11 cellular contexts compared by ENCODE assay signal in genomic region chr2:96539215-96539920, GRCh38. TPM values are rescaled to one million over a fixed set of nuclear protein-coding genes. Genes with fewer than 3 reads are reported as not detected.
DNase-seq lines count a peak whose midpoint lies in the region; ATAC-seq, FAIRE-seq and TF ChIP-seq lines count a peak whose summit lies in the region.
"Had no signal": no experiment of that assay in that cellular context is flagged by ENCODE, and none has a peak within 500 bp of the region (broad histone marks: within the 10 kb centered on the region; RNA-seq: fewer than 3 reads in every experiment).

No MANE protein-coding gene starts in this region.

- H3K36me3 ChIP-seq in GM23338 (ENCODE audit: insufficient read depth), result no peaks in the 10 kb centered on the region
- H3K36me3 ChIP-seq in GM12878 (ENCODE audit: control insufficient read depth in 2 of 2, insufficient read depth in 2 of 2, low read length in 1 of 2), result peaks cover 6 to 25% of the 10 kb centered on the region in 2 experiments; a peak in 3 of 4 replicates
- no peaks in the 10 kb centered on the region for H3K36me3 ChIP-seq in testis (ENCODE audit: low read depth, missing control alignments)
- H3K36me3 ChIP-seq in MG63, result no peaks in the 10 kb centered on the region

- TF ChIP-seq POLR2A in A549 (IDR thresholded peaks at IDR 0.05; ENCODE audit: low read length) (no peak), GM12878 (IDR thresholded peaks at IDR 0.05; ENCODE audit: low read depth, low read length) (no peak), testis (IDR thresholded peaks at IDR 0.05) (no peak)

- H2AFZ ChIP-seq in GM23338, result no peak overlapping the region
- H2AFZ ChIP-seq in GM12878 (ENCODE audit: control insufficient read depth, low read depth, low read length), result no peak overlapping the region

- H3K4me1 ChIP-seq in A549, result peaks cover 20% of the 10 kb centered on the region
- peaks cover 20% of the 10 kb centered on the region for H3K4me1 ChIP-seq in GM23338 (ENCODE audit: insufficient read depth)
- H3K4me1 ChIP-seq in GM12878 (ENCODE audit: control insufficient read depth, insufficient read depth, low read length), result peaks cover 22% of the 10 kb centered on the region
- H3K4me1 ChIP-seq in testis, result peaks cover 30% of the 10 kb centered on the region

- no peaks in the 10 kb centered on the region for H3K9me3 Mint-ChIP-seq in GM23338
- H3K9me3 Mint-ChIP-seq in natural killer cell treated with Interleukin-12 subunit alpha and Interleukin-12 subunit beta and Interleukin-15 and Interleukin-18, amount 100 ng/mL, for 72 hours, result no peaks in the 10 kb centered on the region

- H3K9me3 ChIP-seq in A549 (no peaks in the 10 kb centered on the region), GM12878 (replicated peaks; ENCODE audit: control insufficient read depth, insufficient read depth, low read length) (no peaks in the 10 kb centered on the region; the same call in 2 of the 3 replicates), testis (no peaks in the 10 kb centered on the region), MG63 (no peaks in the 10 kb centered on the region)
- H3K9me3 ChIP-seq: body of pancreas had no signal

- FAIRE-seq in A549 (lab: Jason Lieb, UNC) (no peak), GM12878 (lab: Jason Lieb, UNC) (no peak)

- H3K4me3 Mint-ChIP-seq in GM23338, result peak overlapping the region; percentile 82
- H3K4me3 Mint-ChIP-seq in natural killer cell treated with Interleukin-12 subunit alpha and Interleukin-12 subunit beta and Interleukin-15 and Interleukin-18, amount 100 ng/mL, for 72 hours, result peak overlapping the region; percentile 85

- H4K20me1 ChIP-seq in GM23338 (replicated peaks; ENCODE audit: insufficient read depth), result peaks cover 5% of the 10 kb centered on the region; the same call in 1 of the 2 replicates
- peaks cover 17% of the 10 kb centered on the region for H4K20me1 ChIP-seq in GM12878 (ENCODE audit: control insufficient read depth, insufficient read depth)

- peaks cover 5% of the 10 kb centered on the region for H3K36me3 Mint-ChIP-seq in GM23338 (ENCODE audit: low read depth)
- peaks cover 12% of the 10 kb centered on the region for H3K36me3 Mint-ChIP-seq in natural killer cell treated with Interleukin-12 subunit alpha and Interleukin-12 subunit beta and Interleukin-15 and Interleukin-18, amount 100 ng/mL, for 72 hours

- no peak for TF ChIP-seq EP300 in A549 (IDR thresholded peaks at IDR 0.05)
- TF ChIP-seq EP300 in GM12878 (IDR thresholded peaks at IDR 0.05; ENCODE audit: borderline replicate concordance in 1 of 2, control insufficient read depth in 1 of 2, low read depth in 2 of 2, low read length in 2 of 2), result no peak

- 0 out of 2 replicates have a peak, but pooled peaks cover 7% of the 10 kb centered on the region for H3K79me2 ChIP-seq in GM23338 (replicated peaks; ENCODE audit: insufficient read depth)
- H3K79me2 ChIP-seq in GM12878 (ENCODE audit: control insufficient read depth, insufficient read depth, low read length), result peaks cover 83% of the 10 kb centered on the region

- no TSS peak for BruUV-seq in GM12878 (replicated peaks; lab: Mats Ljungman, UMichigan)

- H3K27me3 ChIP-seq in GM23338 (ENCODE audit: insufficient read depth), result peaks cover 39% of the 10 kb centered on the region
- no peaks in the 10 kb centered on the region for H3K27me3 ChIP-seq in GM12878 (replicated peaks in 1 of 2; ENCODE audit: control insufficient read depth in 2 of 2, insufficient read depth in 2 of 2, low read length in 1 of 2)
- H3K27me3 ChIP-seq in testis, result no peaks in the 10 kb centered on the region
- H3K27me3 ChIP-seq in MG63, result no peaks in the 10 kb centered on the region
- H3K27me3 ChIP-seq: body of pancreas had no signal

- peak overlapping the region; percentile 15; the same call in 2 of the 3 replicates for H3K4me2 ChIP-seq in A549
- peak overlapping the region; percentile 93 for H3K4me2 ChIP-seq in GM23338
- H3K4me2 ChIP-seq in GM12878 (ENCODE audit: control insufficient read depth, insufficient read depth), result peak overlapping the region; percentile 92

- H3K27me3 Mint-ChIP-seq in GM23338 (ENCODE audit: insufficient read depth, low read depth, poor library complexity), result peaks cover 31% of the 10 kb centered on the region
- no peaks in the 10 kb centered on the region for H3K27me3 Mint-ChIP-seq in natural killer cell treated with Interleukin-12 subunit alpha and Interleukin-12 subunit beta and Interleukin-15 and Interleukin-18, amount 100 ng/mL, for 72 hours

- no peak for TF ChIP-seq CTCF in A549 (IDR thresholded peaks at IDR 0.05)
- no peak for TF ChIP-seq CTCF in GM23338 (conservative IDR thresholded peaks at IDR 0.05; ENCODE audit: low read depth in 2 of 2)
- no peak for TF ChIP-seq CTCF in GM12878 (IDR thresholded peaks at IDR 0.05 in 2 of 3, conservative IDR thresholded peaks at IDR 0.05 in 1 of 3; ENCODE audit: control insufficient read depth in 2 of 3, extremely low read depth in 1 of 3, insufficient read depth in 1 of 3, low read depth in 3 of 3, low read length in 3 of 3)
- TF ChIP-seq CTCF in testis (IDR thresholded peaks at IDR 0.05), result no peak

- H3K4me1 Mint-ChIP-seq in GM23338, result peaks cover 26% of the 10 kb centered on the region
- peaks cover 57% of the 10 kb centered on the region in 2 donors for H3K4me1 Mint-ChIP-seq in natural killer cell treated with Interleukin-12 subunit alpha and Interleukin-12 subunit beta and Interleukin-15 and Interleukin-18, amount 100 ng/mL, for 72 hours (ENCODE audit: low read depth in 2 of 2)

- 94% methylated on average over 8 of the region's 9 CpGs for WGBS in A549 (ENCODE audit: missing lambda C conversion rate)
- 17% methylated on average over 9 of the region's 9 CpGs for WGBS in GM12878 (ENCODE audit: insufficient coverage, insufficient replicate concordance, low lambda C conversion rate, missing lambda C conversion rate)
- WGBS in testis, 2 donors, result 82 to 83% methylated on average over 9 of the region's 9 CpGs

- H3K27ac Mint-ChIP-seq in GM23338, result no peak overlapping the region
- H3K27ac Mint-ChIP-seq in natural killer cell treated with Interleukin-12 subunit alpha and Interleukin-12 subunit beta and Interleukin-15 and Interleukin-18, amount 100 ng/mL, for 72 hours, result peak overlapping the region; percentile 72 to 88

- POLR2A ChIA-PET in A549 (lab: Yijun Ruan, JAX) (interaction anchor here (0.6 kb wide), 1 partner anchor 181 kb away, joined by 3 read pairs; no protein-coding TSS in a partner anchor), GM12878 (lab: Charles Lee) (interaction anchor here (0.6 to 8.1 kb wide), 5 partner anchors 10 to 323 kb away, joined by 3 to 106 read pairs (median 5); no protein-coding TSS in a partner anchor)

- peak overlapping the region; percentile 0 for H3K9ac ChIP-seq in GM12878 (ENCODE audit: control insufficient read depth, insufficient read depth, low read length)

- ATAC-seq in A549, result no peak
- no peak for ATAC-seq in GM23338
- no peak for ATAC-seq in GM12878
- ATAC-seq in natural killer cell treated with Interleukin-12 subunit alpha and Interleukin-12 subunit beta and Interleukin-15 and Interleukin-18, amount 100 ng/mL, for 72 hours, result no peak
- no peak for ATAC-seq in GM21367 (IDR thresholded peaks at IDR 0.05; ENCODE audit: unreplicated experiment)
- ATAC-seq: body of pancreas had no signal

- CTCF ChIA-PET in A549 (lab: Yijun Ruan, JAX) (interaction anchor here (1.3 to 5.8 kb wide), 6 partner anchors 11 to 319 kb away, joined by 3 to 60 read pairs (median 6); partner anchors contain the start of gene ANKRD39), GM12878 (lab: Yijun Ruan, JAX) (interaction anchor here (1.1 to 8.1 kb wide), 8 partner anchors 8 to 225 kb away, joined by 3 to 64 read pairs (median 4); partner anchors contain the start of gene CNNM4)

- H3K4me3 ChIP-seq in A549 (no peak overlapping the region), GM23338 (peak overlapping the region; percentile 77), GM12878 (peak overlapping the region; percentile 94), testis (no peak overlapping the region), MG63 (no peak overlapping the region)
- H3K4me3 ChIP-seq: body of pancreas had no signal

- RAD21 ChIA-PET in GM12878 (lab: Charles Lee; ENCODE audit: unreplicated experiment), result interaction anchor here (0.6 to 4.0 kb wide), 6 partner anchors 8 to 269 kb away, joined by 5 to 27 read pairs (median 8); no protein-coding TSS in a partner anchor

- intact Hi-C loops in GM12878 (cut with micrococcal nuclease; ENCODE audit: unreplicated experiment) (loop anchor here (5.0 to 10.0 kb wide), 3 partner anchors 202 to 425 kb away; partner anchors contain the start of genes CNNM4 and NCAPH), testis (cut with DNase I; ENCODE audit: low total_unique reads) (no loop called here)

- DNase-seq in A549 (ENCODE audit: low read depth in 1 of 2, low spot score in 1 of 2) (no peak), GM23338 (ENCODE audit: low spot score) (peak; percentile 23), GM12878 (ENCODE audit: low read depth, low spot score) (no peak), testis (no peak), MG63 (no peak), EL (no peak)
- no peak for DNase-seq in natural killer cell treated with Interleukin-12 subunit alpha and Interleukin-12 subunit beta and Interleukin-15 and Interleukin-18, amount 100 ng/mL, for 72 hours (ENCODE audit: low spot score)
- DNase-seq: NCI-H1930 had no signal

- in situ Hi-C loops in GM12878 (cut with MboI), result no loop called here

- 0 out of 2 replicates have a peak, but pooled peaks cover 3% of the 10 kb centered on the region for H3F3A ChIP-seq in GM23338 (replicated peaks; ENCODE audit: low read depth)

- no peaks in the 10 kb centered on the region; the same call in 1 of the 2 replicates for H3K9me2 ChIP-seq in GM23338 (ENCODE audit: insufficient read depth)

- H3K27ac ChIP-seq in A549, result no peak overlapping the region
- H3K27ac ChIP-seq in GM23338 (ENCODE audit: low read depth), result no peak overlapping the region
- H3K27ac ChIP-seq in GM12878 (ENCODE audit: control insufficient read depth, insufficient read depth), result peak overlapping the region; percentile 48
- no peak overlapping the region for H3K27ac ChIP-seq in testis

- TF ChIP-seq RAD21 in A549 (conservative IDR thresholded peaks at IDR 0.05 in 1 of 2, IDR thresholded peaks at IDR 0.05 in 1 of 2), result no peak
- no peak for TF ChIP-seq RAD21 in GM12878 (IDR thresholded peaks at IDR 0.05; ENCODE audit: insufficient read depth, low read depth, low read length)

- SMC1A ChIA-PET in GM12878 (lab: Charles Lee; ENCODE audit: uncharacterized antibody, unreplicated experiment), result interaction anchor here (0.7 to 6.2 kb wide), 11 partner anchors 8 to 224 kb away, joined by 3 to 48 read pairs (median 5); no protein-coding TSS in a partner anchor

RNA-seq across cellular contexts. Expression of gene ARID5A, which starts 2.8 kb away (rescaled TPM):
- polyA plus RNA-seq in A549 (2011; rRNA removed) (1.2 and 1.5 TPM in 2 replicates), A549 (2017; fragmentation: RNase III; extraction: RNeasy Plus Mini Kit Qiagen cat#74134 plus additional on column Dnase treatment) (4.0 to 4.4 TPM (median 4.2 TPM) in 3 replicates), GM23338 (2016; fragmentation: Nextera tagmentation; extraction: Ambion mirVana) (5.5 and 5.9 TPM in 2 replicates), GM12878 (2011; rRNA removed) (13.3 and 28.5 TPM in 2 replicates), GM12878 (2014; fragmentation: Illumina TruSeq; extraction: Trizol) (3.1 and 18.1 TPM in 2 replicates), GM12878 (2014; fragmentation: Nextera tagmentation; extraction: Ambion mirVana) (1 to 10 TPM in 1 of 2 experiments, under 1 TPM in 1; 0.76 to 3.8 TPM), GM12878 (2014; rRNA removed) (79.3 and 83.3 TPM in 2 replicates), GM12878 (2016; fragmentation: Nextera tagmentation; extraction: Ambion mirVana) (10 to 100 TPM; 76.2 to 87.1 TPM), testis (ENCODE audit: insufficient read depth, low read depth, low replicate concordance) (20.1 TPM)
- 3.5 and 4.8 TPM in 2 replicates for polyA plus RNA-seq in A549 (2012; cell fraction: cytosol; rRNA removed)
- polyA plus RNA-seq in A549 (2012; cell fraction: nucleus; rRNA removed), result 7.4 and 9.1 TPM in 2 replicates
- 0.79 and 1.6 TPM in 2 replicates for polyA minus RNA-seq in A549 (2011; rRNA and poly(A)+ RNA removed)
- total RNA-seq in GM23338 (2014; rRNA removed; shearing (Covaris generic)), result 7.1 and 7.7 TPM in 2 replicates
- 85.2 and 91.3 TPM in 2 replicates for total RNA-seq in GM12878 (2013; cell fraction: nucleolus; rRNA removed)
- total RNA-seq in GM12878 (2014; rRNA removed) (46.2 and 46.8 TPM in 2 replicates), GM12878 (2014; rRNA removed; fragmentation: Illumina TruSeq; extraction: Trizol) (22.2 and 25.3 TPM in 2 replicates), GM12878 (2021) (82.7 and 87.9 TPM in 2 replicates), testis (10 to 100 TPM; 31.7 to 33.7 TPM)
- polyA plus RNA-seq in GM12878 (2011; ENCODE audit: low read depth), result 16.0 TPM
- polyA plus RNA-seq in GM12878 (2011; cell fraction: cytosol; rRNA removed), result 39.3 and 54.4 TPM in 2 replicates
- polyA plus RNA-seq in GM12878 (2011; cell fraction: nucleus; rRNA removed), result 160 and 161 TPM in 2 replicates
- polyA plus RNA-seq in GM12878 (2012), result 47.3 and 50.2 TPM in 2 replicates
- polyA minus RNA-seq in GM12878 (2011; rRNA and poly(A)+ RNA removed), result 12.7 and 34.9 TPM in 2 replicates
- polyA minus RNA-seq in GM12878 (2011; cell fraction: cytosol; rRNA and poly(A)+ RNA removed), result 26.1 and 28.5 TPM in 2 replicates
- polyA minus RNA-seq in GM12878 (2011; cell fraction: nucleus; rRNA and poly(A)+ RNA removed), result 22.6 and 34.3 TPM in 2 replicates
- total RNA-seq in natural killer cell treated with Interleukin-12 subunit alpha and Interleukin-12 subunit beta and Interleukin-15 and Interleukin-18, amount 100 ng/mL, for 72 hours, result 100 to 1,000 TPM in 1 of 2 donors, 10 to 100 TPM in 1; 81.4 to 115 TPM
- 5.3 and 13.7 TPM in 2 replicates for total RNA-seq in MG63 (2014; rRNA removed; shearing (Covaris generic); ENCODE audit: low replicate concordance)

RNA-seq across cellular contexts. Expression of gene NEURL3, which starts 34.2 kb away (rescaled TPM):
- polyA plus RNA-seq in A549 (2011; rRNA removed) (0.20 and 0.28 TPM in 2 replicates), A549 (2017; fragmentation: RNase III; extraction: RNeasy Plus Mini Kit Qiagen cat#74134 plus additional on column Dnase treatment) (0.44 to 0.60 TPM (median 0.51 TPM) in 3 replicates), GM23338 (2016; fragmentation: Nextera tagmentation; extraction: Ambion mirVana) (0.21 TPM in 1 of 2 replicates, not detected in the other), GM12878 (2011; rRNA removed) (4.4 and 6.3 TPM in 2 replicates), GM12878 (2014; fragmentation: Illumina TruSeq; extraction: Trizol) (0.10 TPM in 1 of 2 replicates, not detected in the other), GM12878 (2014; fragmentation: Nextera tagmentation; extraction: Ambion mirVana) (under 1 TPM; 0.03 to 0.07 TPM), GM12878 (2014; rRNA removed) (0.39 and 0.51 TPM in 2 replicates), GM12878 (2016; fragmentation: Nextera tagmentation; extraction: Ambion mirVana) (under 1 TPM; 0.55 to 0.79 TPM), testis (ENCODE audit: insufficient read depth, low read depth, low replicate concordance) (0.78 TPM)
- 0.81 and 1.4 TPM in 2 replicates for polyA plus RNA-seq in A549 (2012; cell fraction: cytosol; rRNA removed)
- 1.2 and 2.5 TPM in 2 replicates for polyA plus RNA-seq in A549 (2012; cell fraction: nucleus; rRNA removed)
- polyA minus RNA-seq in A549 (2011; rRNA and poly(A)+ RNA removed), result 0.17 TPM in 1 of 2 replicates, not detected in the other
- not detected in 2 replicates for total RNA-seq in GM23338 (2014; rRNA removed; shearing (Covaris generic))
- 2.2 and 2.9 TPM in 2 replicates for total RNA-seq in GM12878 (2013; cell fraction: nucleolus; rRNA removed)
- total RNA-seq in GM12878 (2014; rRNA removed) (0.85 and 0.98 TPM in 2 replicates), GM12878 (2014; rRNA removed; fragmentation: Illumina TruSeq; extraction: Trizol) (0.09 and 0.31 TPM in 2 replicates), GM12878 (2021) (0.44 and 0.72 TPM in 2 replicates), testis (1 to 10 TPM; 1.3 to 1.7 TPM)
- 0.16 TPM for polyA plus RNA-seq in GM12878 (2011; ENCODE audit: low read depth)
- 6.6 and 7.9 TPM in 2 replicates for polyA plus RNA-seq in GM12878 (2011; cell fraction: cytosol; rRNA removed)
- 7.3 and 12.0 TPM in 2 replicates for polyA plus RNA-seq in GM12878 (2011; cell fraction: nucleus; rRNA removed)
- 0.42 and 0.72 TPM in 2 replicates for polyA plus RNA-seq in GM12878 (2012)
- polyA minus RNA-seq in GM12878 (2011; rRNA and poly(A)+ RNA removed), result 1.9 and 2.2 TPM in 2 replicates
- polyA minus RNA-seq in GM12878 (2011; cell fraction: cytosol; rRNA and poly(A)+ RNA removed), result 0.52 and 1.2 TPM in 2 replicates
- 0.96 and 1.3 TPM in 2 replicates for polyA minus RNA-seq in GM12878 (2011; cell fraction: nucleus; rRNA and poly(A)+ RNA removed)
- under 1 TPM in 1 of 2 donors, not detected in 1; 0.64 TPM for total RNA-seq in natural killer cell treated with Interleukin-12 subunit alpha and Interleukin-12 subunit beta and Interleukin-15 and Interleukin-18, amount 100 ng/mL, for 72 hours
- 1.0 TPM in 1 of 2 replicates, not detected in the other for total RNA-seq in MG63 (2014; rRNA removed; shearing (Covaris generic); ENCODE audit: low replicate concordance)
- total RNA-seq: temporal lobe had no signal

Comparison
In these comparisons a context has a peak if more than half of its experiments do, and no peak if none do; other contexts are left out.
1. H3K4me2 ChIP-seq: peak in every context shown above with its lines; median percentile 93 in GM23338; 92 in GM12878; 15 in A549.
2. H3K4me3 ChIP-seq: peak in GM23338 (single experiment) and GM12878 (single experiment); none in A549 (single experiment), testis (0 of 2) and MG63 (single experiment).